In the genomic region with DNA sequence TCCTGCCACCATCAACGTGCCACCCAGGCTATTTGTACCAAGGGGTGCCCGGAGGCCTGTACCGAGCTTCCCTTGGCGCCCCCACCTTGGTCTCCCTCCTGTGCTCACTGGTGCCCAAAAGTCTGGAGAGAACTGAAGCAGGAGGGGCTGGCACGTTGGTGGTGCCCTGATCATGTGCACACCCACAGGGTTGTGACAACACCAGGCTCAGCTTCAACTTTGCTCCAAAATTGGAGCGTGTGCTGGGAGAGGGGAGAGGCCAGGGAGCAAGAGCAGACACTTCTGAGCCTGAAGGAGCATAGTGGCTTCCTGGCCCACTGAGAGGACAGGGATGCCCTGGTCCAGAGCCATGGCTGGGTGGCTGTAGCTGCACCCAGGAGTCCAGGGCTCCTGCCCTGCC, we compare ENCODE assay signal across 22 cellular contexts. TPM values are rescaled to one million over a fixed set of nuclear protein-coding genes. Genes with fewer than 3 reads are reported as not detected.
DNase-seq lines count a peak whose midpoint lies in the region; ATAC-seq and TF ChIP-seq lines count a peak whose summit lies in the region.
"Had no signal": no experiment of that assay in that cellular context is flagged by ENCODE, and none has a peak within 500 bp of the region (broad histone marks: within the 10 kb centered on the region; RNA-seq: fewer than 3 reads in every experiment).

No MANE protein-coding gene starts in this region.

- H3K4me1 ChIP-seq in right atrium auricular region (no peaks in the 10 kb centered on the region), upper lobe of right lung (no peaks in the 10 kb centered on the region)
- H3K4me1 ChIP-seq: A549, Caco-2 had no signal

- no peaks in the 10 kb centered on the region for H3K9me3 ChIP-seq in right atrium auricular region
- H3K9me3 ChIP-seq in upper lobe of right lung: no peaks in the 10 kb centered on the region

- TF ChIP-seq CTCF in right atrium auricular region (IDR thresholded peaks at IDR 0.05) (no peak), upper lobe of right lung (IDR thresholded peaks at IDR 0.05) (no peak)

- H3K36me3 ChIP-seq in right atrium auricular region: no peaks in the 10 kb centered on the region
- H3K36me3 ChIP-seq in upper lobe of right lung: no peaks in the 10 kb centered on the region
- H3K36me3 ChIP-seq: BLaER1 treated with 17β-estradiol and CSF1 and Interleukin-3, amounts not matched to agents 10 nM and 100 nM had no signal

- no peak overlapping the region for H3K27ac ChIP-seq in right atrium auricular region
- no peak overlapping the region for H3K27ac ChIP-seq in upper lobe of right lung
- H3K27ac ChIP-seq: 22Rv1; A549; BLaER1 treated with 17β-estradiol and CSF1 and Interleukin-3, amounts not matched to agents 10 nM and 100 nM; C4-2B had no signal

- H3K4me3 ChIP-seq in right atrium auricular region (no peak overlapping the region), upper lobe of right lung (no peak overlapping the region)
- H3K4me3 ChIP-seq: A549; BLaER1 treated with 17β-estradiol and CSF1 and Interleukin-3, amounts not matched to agents 10 nM and 100 nM; GM12878 had no signal

- no peak for ATAC-seq in Right ventricle myocardium inferior
- no peak for ATAC-seq in left lobe of liver
- ATAC-seq in upper lobe of right lung: peak; percentile 73
- ATAC-seq in GM21526 (IDR thresholded peaks at IDR 0.05; ENCODE audit: low FRiP score, unreplicated experiment): no peak
- ATAC-seq: A549; CD8-positive, alpha-beta T cell; GM12878 had no signal

- intact Hi-C loops in Right ventricle myocardium inferior (cut with DNase I): no loop called here
- intact Hi-C loops in upper lobe of right lung (cut with DNase I): no loop called here

- peak; percentile 16 for DNase-seq in right atrium auricular region (ENCODE audit: low spot score)
- DNase-seq in Right ventricle myocardium inferior (ENCODE audit: missing footprints): no peak
- DNase-seq in left lobe of liver (ENCODE audit: low spot score): peak; percentile 38
- DNase-seq in upper lobe of right lung: no peak
- DNase-seq: AML-193; Caco-2; Calu3; CD4-positive, alpha-beta T cell; CD8-positive, alpha-beta T cell; DMS 273 treated with DMSO at 0.1 percent for 48 hours; DMS153; DMS53; DMS79; DND-41; EL; GDM1 had no signal

- H3K27me3 ChIP-seq in right atrium auricular region (no peaks in the 10 kb centered on the region), upper lobe of right lung (no peaks in the 10 kb centered on the region)
- H3K27me3 ChIP-seq: BLaER1 treated with 17β-estradiol and CSF1 and Interleukin-3, amounts not matched to agents 10 nM and 100 nM had no signal

RNA-seq across cellular contexts. Expression of a gene that starts 13.0 kb away (rescaled TPM):
- total RNA-seq in right atrium auricular region (10 to 100 TPM; 20.0 to 33.3 TPM), Right ventricle myocardium inferior (54.7 TPM), left lobe of liver (54.3 TPM), upper lobe of right lung (70.5 TPM)

RNA-seq across cellular contexts. Expression of a gene that starts 29.2 kb away (rescaled TPM):
- 100 to 1,000 TPM; 114 to 232 TPM for total RNA-seq in right atrium auricular region
- 153 TPM for total RNA-seq in Right ventricle myocardium inferior
- total RNA-seq in left lobe of liver: 1,760 TPM
- total RNA-seq in upper lobe of right lung: 321 TPM

Comparison
In these comparisons a context has a peak if more than half of its experiments do, and no peak if none do; other contexts are left out.
1. DNase-seq: peak in right atrium auricular region (single experiment) and left lobe of liver (single experiment); none in Right ventricle myocardium inferior (single experiment) and upper lobe of right lung (single experiment).